1 cellular context compared by ENCODE assay signal in the genomic region with DNA sequence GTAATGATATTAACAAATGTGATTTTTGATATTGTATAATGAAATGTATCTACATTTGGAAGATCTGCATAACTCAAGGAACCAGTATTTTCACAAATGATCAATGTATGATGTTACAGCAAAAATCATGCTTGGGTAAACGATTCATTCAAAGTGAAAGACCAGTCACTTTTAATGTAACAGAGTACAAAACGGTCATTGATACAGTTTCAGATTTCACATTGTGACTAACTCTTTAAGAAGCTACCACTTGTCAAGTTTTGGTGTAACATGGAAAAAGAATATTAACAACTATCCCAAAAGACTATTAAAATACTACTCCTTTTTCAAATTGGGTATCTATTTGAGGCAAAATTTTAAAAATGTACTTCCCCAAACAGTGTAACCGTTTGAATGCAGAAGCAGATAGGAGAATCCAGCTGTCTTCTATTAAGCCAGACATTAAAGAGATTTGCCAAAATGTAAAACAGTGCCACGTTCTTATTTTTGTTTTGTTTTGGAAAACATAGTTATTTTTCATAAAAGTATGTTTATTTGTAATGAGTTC.
TF ChIP-seq lines count a peak whose summit lies in the region.

No MANE protein-coding gene starts in this region.

TF ChIP-seq in SK-N-SH, 30 proteins besides CTCF, POLR2A, EP300 and RAD21 (continued from another document):
- TF ChIP-seq, protein P1, sequence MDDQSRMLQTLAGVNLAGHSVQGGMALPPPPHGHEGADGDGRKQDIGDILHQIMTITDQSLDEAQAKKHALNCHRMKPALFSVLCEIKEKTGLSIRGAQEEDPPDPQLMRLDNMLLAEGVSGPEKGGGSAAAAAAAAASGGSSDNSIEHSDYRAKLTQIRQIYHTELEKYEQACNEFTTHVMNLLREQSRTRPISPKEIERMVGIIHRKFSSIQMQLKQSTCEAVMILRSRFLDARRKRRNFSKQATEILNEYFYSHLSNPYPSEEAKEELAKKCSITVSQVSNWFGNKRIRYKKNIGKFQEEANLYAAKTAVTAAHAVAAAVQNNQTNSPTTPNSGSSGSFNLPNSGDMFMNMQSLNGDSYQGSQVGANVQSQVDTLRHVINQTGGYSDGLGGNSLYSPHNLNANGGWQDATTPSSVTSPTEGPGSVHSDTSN (IDR thresholded peaks at IDR 0.05): peak; percentile 59
- TF ChIP-seq, protein P2, sequence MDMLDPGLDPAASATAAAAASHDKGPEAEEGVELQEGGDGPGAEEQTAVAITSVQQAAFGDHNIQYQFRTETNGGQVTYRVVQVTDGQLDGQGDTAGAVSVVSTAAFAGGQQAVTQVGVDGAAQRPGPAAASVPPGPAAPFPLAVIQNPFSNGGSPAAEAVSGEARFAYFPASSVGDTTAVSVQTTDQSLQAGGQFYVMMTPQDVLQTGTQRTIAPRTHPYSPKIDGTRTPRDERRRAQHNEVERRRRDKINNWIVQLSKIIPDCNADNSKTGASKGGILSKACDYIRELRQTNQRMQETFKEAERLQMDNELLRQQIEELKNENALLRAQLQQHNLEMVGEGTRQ (IDR thresholded peaks at IDR 0.05; ENCODE audit: borderline replicate concordance, low read depth, low read length): no peak
- TF ChIP-seq POLR2AphosphoS5 (IDR thresholded peaks at IDR 0.05; ENCODE audit: low read depth, low read length) (0 out of 2 replicates have a peak, but pooled peaks have one; percentile 26), MXI1 (IDR thresholded peaks at IDR 0.05; ENCODE audit: low read depth, low read length) (no peak), GABPA (IDR thresholded peaks at IDR 0.05; ENCODE audit: low read depth) (no peak), CHD2 (IDR thresholded peaks at IDR 0.05; ENCODE audit: low read length, partially characterized antibody) (no peak), EZH2phosphoT487 (IDR thresholded peaks at IDR 0.05; ENCODE audit: borderline replicate concordance, low read depth) (no peak), TEAD4 (IDR thresholded peaks at IDR 0.05; ENCODE audit: borderline replicate concordance, insufficient read depth) (no peak), FOXJ3 (CRISPR knock-in tag; IDR thresholded peaks at IDR 0.05) (no peak), RFX5 (IDR thresholded peaks at IDR 0.05; ENCODE audit: low read length) (no peak), ELF1 (IDR thresholded peaks at IDR 0.05) (no peak), NFIC (IDR thresholded peaks at IDR 0.05; ENCODE audit: borderline replicate concordance) (no peak), JUND (IDR thresholded peaks at IDR 0.05) (peak; percentile 44; the same call in 1 of the 2 replicates), GATA2 (CRISPR knock-in tag; IDR thresholded peaks at IDR 0.05) (no peak), SMC3 (IDR thresholded peaks at IDR 0.05; ENCODE audit: low read depth, low read length) (no peak), TAF1 (IDR thresholded peaks at IDR 0.05; ENCODE audit: borderline replicate concordance, low read depth, low read length) (no peak), FOXM1 (IDR thresholded peaks at IDR 0.05; ENCODE audit: low read depth) (no peak)
- TF ChIP-seq, protein P3, sequence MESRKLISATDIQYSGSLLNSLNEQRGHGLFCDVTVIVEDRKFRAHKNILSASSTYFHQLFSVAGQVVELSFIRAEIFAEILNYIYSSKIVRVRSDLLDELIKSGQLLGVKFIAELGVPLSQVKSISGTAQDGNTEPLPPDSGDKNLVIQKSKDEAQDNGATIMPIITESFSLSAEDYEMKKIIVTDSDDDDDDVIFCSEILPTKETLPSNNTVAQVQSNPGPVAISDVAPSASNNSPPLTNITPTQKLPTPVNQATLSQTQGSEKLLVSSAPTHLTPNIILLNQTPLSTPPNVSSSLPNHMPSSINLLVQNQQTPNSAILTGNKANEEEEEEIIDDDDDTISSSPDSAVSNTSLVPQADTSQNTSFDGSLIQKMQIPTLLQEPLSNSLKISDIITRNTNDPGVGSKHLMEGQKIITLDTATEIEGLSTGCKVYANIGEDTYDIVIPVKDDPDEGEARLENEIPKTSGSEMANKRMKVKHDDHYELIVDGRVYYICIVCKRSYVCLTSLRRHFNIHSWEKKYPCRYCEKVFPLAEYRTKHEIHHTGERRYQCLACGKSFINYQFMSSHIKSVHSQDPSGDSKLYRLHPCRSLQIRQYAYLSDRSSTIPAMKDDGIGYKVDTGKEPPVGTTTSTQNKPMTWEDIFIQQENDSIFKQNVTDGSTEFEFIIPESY (IDR thresholded peaks at IDR 0.05; ENCODE audit: borderline replicate concordance, low read depth): no peak
- TF ChIP-seq, protein P4, sequence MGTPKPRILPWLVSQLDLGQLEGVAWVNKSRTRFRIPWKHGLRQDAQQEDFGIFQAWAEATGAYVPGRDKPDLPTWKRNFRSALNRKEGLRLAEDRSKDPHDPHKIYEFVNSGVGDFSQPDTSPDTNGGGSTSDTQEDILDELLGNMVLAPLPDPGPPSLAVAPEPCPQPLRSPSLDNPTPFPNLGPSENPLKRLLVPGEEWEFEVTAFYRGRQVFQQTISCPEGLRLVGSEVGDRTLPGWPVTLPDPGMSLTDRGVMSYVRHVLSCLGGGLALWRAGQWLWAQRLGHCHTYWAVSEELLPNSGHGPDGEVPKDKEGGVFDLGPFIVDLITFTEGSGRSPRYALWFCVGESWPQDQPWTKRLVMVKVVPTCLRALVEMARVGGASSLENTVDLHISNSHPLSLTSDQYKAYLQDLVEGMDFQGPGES (IDR thresholded peaks at IDR 0.05; ENCODE audit: low read depth, low read length): no peak
- TF ChIP-seq, protein P5, sequence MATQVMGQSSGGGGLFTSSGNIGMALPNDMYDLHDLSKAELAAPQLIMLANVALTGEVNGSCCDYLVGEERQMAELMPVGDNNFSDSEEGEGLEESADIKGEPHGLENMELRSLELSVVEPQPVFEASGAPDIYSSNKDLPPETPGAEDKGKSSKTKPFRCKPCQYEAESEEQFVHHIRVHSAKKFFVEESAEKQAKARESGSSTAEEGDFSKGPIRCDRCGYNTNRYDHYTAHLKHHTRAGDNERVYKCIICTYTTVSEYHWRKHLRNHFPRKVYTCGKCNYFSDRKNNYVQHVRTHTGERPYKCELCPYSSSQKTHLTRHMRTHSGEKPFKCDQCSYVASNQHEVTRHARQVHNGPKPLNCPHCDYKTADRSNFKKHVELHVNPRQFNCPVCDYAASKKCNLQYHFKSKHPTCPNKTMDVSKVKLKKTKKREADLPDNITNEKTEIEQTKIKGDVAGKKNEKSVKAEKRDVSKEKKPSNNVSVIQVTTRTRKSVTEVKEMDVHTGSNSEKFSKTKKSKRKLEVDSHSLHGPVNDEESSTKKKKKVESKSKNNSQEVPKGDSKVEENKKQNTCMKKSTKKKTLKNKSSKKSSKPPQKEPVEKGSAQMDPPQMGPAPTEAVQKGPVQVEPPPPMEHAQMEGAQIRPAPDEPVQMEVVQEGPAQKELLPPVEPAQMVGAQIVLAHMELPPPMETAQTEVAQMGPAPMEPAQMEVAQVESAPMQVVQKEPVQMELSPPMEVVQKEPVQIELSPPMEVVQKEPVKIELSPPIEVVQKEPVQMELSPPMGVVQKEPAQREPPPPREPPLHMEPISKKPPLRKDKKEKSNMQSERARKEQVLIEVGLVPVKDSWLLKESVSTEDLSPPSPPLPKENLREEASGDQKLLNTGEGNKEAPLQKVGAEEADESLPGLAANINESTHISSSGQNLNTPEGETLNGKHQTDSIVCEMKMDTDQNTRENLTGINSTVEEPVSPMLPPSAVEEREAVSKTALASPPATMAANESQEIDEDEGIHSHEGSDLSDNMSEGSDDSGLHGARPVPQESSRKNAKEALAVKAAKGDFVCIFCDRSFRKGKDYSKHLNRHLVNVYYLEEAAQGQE (IDR thresholded peaks at IDR 0.05; ENCODE audit: low read depth, low read length): no peak
- TF ChIP-seq, protein P6, sequence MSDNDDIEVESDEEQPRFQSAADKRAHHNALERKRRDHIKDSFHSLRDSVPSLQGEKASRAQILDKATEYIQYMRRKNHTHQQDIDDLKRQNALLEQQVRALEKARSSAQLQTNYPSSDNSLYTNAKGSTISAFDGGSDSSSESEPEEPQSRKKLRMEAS (IDR thresholded peaks at IDR 0.05; ENCODE audit: low read depth): no peak
